Comparison of ENCODE assay signal across 24 cellular contexts in genomic region chrX:68232206-68232605, GRCh38.
DNase-seq lines count a peak whose midpoint lies in the region; ATAC-seq, FAIRE-seq and TF ChIP-seq lines count a peak whose summit lies in the region.
"Had no signal": no experiment of that assay in that cellular context is flagged by ENCODE, and none has a peak within 500 bp of the region (broad histone marks: within the 10 kb centered on the region; RNA-seq: fewer than 3 reads in every experiment).

No MANE protein-coding gene starts in this region.

- intact Hi-C loops in mammary epithelial cell (cut with micrococcal nuclease) (no loop called here), MCF 10A (cut with micrococcal nuclease) (no loop called here)

- H3K4me3 ChIP-seq in mammary epithelial cell (replicated peaks in 1 of 3; ENCODE audit: insufficient read depth in 1 of 3, low read depth in 2 of 3, low read length in 3 of 3) = no peak overlapping the region
- no peak overlapping the region for H3K4me3 ChIP-seq in NT2/D1 (ENCODE audit: insufficient read length, low read depth)
- no peak overlapping the region for H3K4me3 ChIP-seq in bronchial epithelial cell (ENCODE audit: low read depth, low read length)
- no peak overlapping the region for H3K4me3 ChIP-seq in keratinocyte (ENCODE audit: control insufficient read depth in 2 of 3, extremely low read depth in 1 of 3, insufficient read depth in 2 of 3, low read depth in 1 of 3, low read length in 3 of 3)
- H3K4me3 ChIP-seq: A549; BLaER1 treated with 17β-estradiol and CSF1 and Interleukin-3, amounts not matched to agents 10 nM and 100 nM; GM23338 had no signal

- no peak overlapping the region for H3K27ac ChIP-seq in mammary epithelial cell (ENCODE audit: insufficient read depth, low read depth, low read length)
- no peak overlapping the region for H3K27ac ChIP-seq in keratinocyte (ENCODE audit: control insufficient read depth, insufficient read depth, low read length)
- H3K27ac ChIP-seq: 22Rv1; A549; BLaER1 treated with 17β-estradiol and CSF1 and Interleukin-3, amounts not matched to agents 10 nM and 100 nM; HL-60 had no signal

- WGBS in mammary epithelial cell (ENCODE audit: low coverage, missing lambda C conversion rate) = 26% methylated on average over 5 of the region's 5 CpGs

- H2AFZ ChIP-seq in mammary epithelial cell (ENCODE audit: low read depth, low read length) = no peak overlapping the region
- no peak overlapping the region for H2AFZ ChIP-seq in keratinocyte (ENCODE audit: control insufficient read depth, low read length)
- H2AFZ ChIP-seq: GM23338 had no signal

- POLR2A ChIA-PET in MCF 10A (lab: Yijun Ruan, JAX) = no interaction called here
- POLR2A ChIA-PET in activated CD4-positive, alpha-beta memory T cell treated with anti-CD3 and anti-CD28 coated beads, Interleukin-2, amount 10 ng/mL, durations not matched to agents 7 days and 5 days (lab: Charles Lee) = no interaction called here

- no TSS peak for BruUV-seq in mammary epithelial cell (replicated peaks; lab: Mats Ljungman, UMichigan)
- BruUV-seq in MCF 10A (replicated peaks; lab: Mats Ljungman, UMichigan) = no TSS peak

- H3K36me3 ChIP-seq in mammary epithelial cell (ENCODE audit: insufficient read depth, low read length) (no peaks in the 10 kb centered on the region), NT2/D1 (ENCODE audit: insufficient read depth, insufficient read length, low read length) (no peaks in the 10 kb centered on the region), bronchial epithelial cell (ENCODE audit: control insufficient read depth, insufficient read depth, low read length) (no peaks in the 10 kb centered on the region), keratinocyte (ENCODE audit: control insufficient read depth in 2 of 2, extremely low read depth in 1 of 2, insufficient read depth in 2 of 2, low read length in 2 of 2) (no peaks in the 10 kb centered on the region)
- H3K36me3 ChIP-seq: BLaER1 treated with 17β-estradiol and CSF1 and Interleukin-3, amounts not matched to agents 10 nM and 100 nM had no signal

- no peaks in the 10 kb centered on the region for H3K4me1 Mint-ChIP-seq in MCF 10A (ENCODE audit: insufficient read depth, unreplicated experiment)
- no peaks in the 10 kb centered on the region for H3K4me1 Mint-ChIP-seq in activated CD4-positive, alpha-beta memory T cell treated with anti-CD3 and anti-CD28 coated beads, Interleukin-2, amount 10 ng/mL, durations not matched to agents 7 days and 5 days
- H3K4me1 Mint-ChIP-seq: B cell had no signal

- no peaks in the 10 kb centered on the region for H3K36me3 Mint-ChIP-seq in MCF 10A (ENCODE audit: insufficient read depth, unreplicated experiment)
- H3K36me3 Mint-ChIP-seq in activated CD4-positive, alpha-beta memory T cell treated with anti-CD3 and anti-CD28 coated beads, Interleukin-2, amount 10 ng/mL, durations not matched to agents 7 days and 5 days (ENCODE audit: low read depth) = no peaks in the 10 kb centered on the region
- H3K36me3 Mint-ChIP-seq: CD8-positive, alpha-beta T cell had no signal

- TF ChIP-seq CTCF in mammary epithelial cell (conservative IDR thresholded peaks at IDR 0.05 in 1 of 2, IDR thresholded peaks at IDR 0.05 in 1 of 2; ENCODE audit: extremely low read depth in 1 of 2, insufficient read depth in 1 of 2, low read depth in 1 of 2, low read length in 2 of 2) = no peak
- TF ChIP-seq CTCF in MCF 10A (IDR thresholded peaks at IDR 0.05; ENCODE audit: unreplicated experiment) = no peak
- TF ChIP-seq CTCF in bronchial epithelial cell (IDR thresholded peaks at IDR 0.05; ENCODE audit: insufficient read depth, low read length, severe bottlenecking) = no peak
- TF ChIP-seq CTCF in keratinocyte (optimal IDR thresholded peaks at IDR 0.05 in 1 of 3, IDR thresholded peaks at IDR 0.05 in 1 of 3, conservative IDR thresholded peaks at IDR 0.05 in 1 of 3; ENCODE audit: extremely low read depth in 1 of 3, insufficient read depth in 2 of 3, low read length in 3 of 3) = no peak

- peaks cover 34% of the 10 kb centered on the region for H3K27me3 Mint-ChIP-seq in MCF 10A (ENCODE audit: insufficient read depth, unreplicated experiment)
- no peaks in the 10 kb centered on the region for H3K27me3 Mint-ChIP-seq in activated CD4-positive, alpha-beta memory T cell treated with anti-CD3 and anti-CD28 coated beads, Interleukin-2, amount 10 ng/mL, durations not matched to agents 7 days and 5 days
- H3K27me3 Mint-ChIP-seq: B cell had no signal

- H3K9ac ChIP-seq in mammary epithelial cell (ENCODE audit: insufficient read depth, low read length) (no peak overlapping the region), NT2/D1 (ENCODE audit: insufficient read length, low read depth) (peak overlapping the region; percentile 5), keratinocyte (ENCODE audit: control insufficient read depth, extremely low read depth, insufficient read depth, low read length) (no peak overlapping the region)
- H3K9ac ChIP-seq: BLaER1 treated with 17β-estradiol and CSF1 and Interleukin-3, amounts not matched to agents 10 nM and 100 nM had no signal

- H3K9me1 ChIP-seq in keratinocyte (ENCODE audit: control insufficient read depth, extremely low read depth, insufficient read depth, low read length) = no peaks in the 10 kb centered on the region

- FAIRE-seq in bronchial epithelial cell (lab: Jason Lieb, UNC) = peak; percentile 13
- FAIRE-seq in keratinocyte (lab: Jason Lieb, UNC) = peak; percentile 74
- FAIRE-seq: G401.6, GM12891, H54, HTR-8/SVneo had no signal

- H3K4me3 Mint-ChIP-seq in MCF 10A (ENCODE audit: unreplicated experiment) = no peak overlapping the region
- no peak overlapping the region for H3K4me3 Mint-ChIP-seq in activated CD4-positive, alpha-beta memory T cell treated with anti-CD3 and anti-CD28 coated beads, Interleukin-2, amount 10 ng/mL, durations not matched to agents 7 days and 5 days
- H3K4me3 Mint-ChIP-seq: B cell; CD8-positive, alpha-beta T cell; GM23338 had no signal

- no peaks in the 10 kb centered on the region for H3K9me3 Mint-ChIP-seq in MCF 10A (ENCODE audit: unreplicated experiment)
- H3K9me3 Mint-ChIP-seq in activated CD4-positive, alpha-beta memory T cell treated with anti-CD3 and anti-CD28 coated beads, Interleukin-2, amount 10 ng/mL, durations not matched to agents 7 days and 5 days = no peaks in the 10 kb centered on the region
- H3K9me3 Mint-ChIP-seq: CD8-positive, alpha-beta T cell; GM23338 had no signal

- DNase-seq in mammary epithelial cell = peak; percentile 44
- no peak for DNase-seq in MCF 10A (ENCODE audit: unreplicated experiment)
- DNase-seq in NT2/D1 (ENCODE audit: low read depth, low spot score) = no peak
- DNase-seq in bronchial epithelial cell (ENCODE audit: low read depth) = peak; percentile 67
- no peak for DNase-seq in keratinocyte (ENCODE audit: low read depth, low spot score)
- DNase-seq in activated T-cell treated with anti-CD3 and anti-CD28 coated beads, Interleukin-2, amount 50 U/mL, for 48 hours = no peak
- DNase-seq in activated CD4-positive, alpha-beta memory T cell treated with anti-CD3 and anti-CD28 coated beads, Interleukin-2, amount 10 ng/mL, durations not matched to agents 7 days and 5 days = no peak
- DNase-seq: Calu3; CD8-positive, alpha-beta T cell; DND-41; EL; HCEC 1CT; IMR-90 had no signal

- H3K27me3 ChIP-seq in mammary epithelial cell (ENCODE audit: insufficient read depth, low read length) (no peaks in the 10 kb centered on the region), NT2/D1 (ENCODE audit: insufficient read depth, insufficient read length) (no peaks in the 10 kb centered on the region), bronchial epithelial cell (ENCODE audit: control insufficient read depth, insufficient read depth, low read length) (no peaks in the 10 kb centered on the region), keratinocyte (ENCODE audit: control insufficient read depth, extremely low read depth, insufficient read depth, low read length) (no peaks in the 10 kb centered on the region)

- ATAC-seq in GM19455 (IDR thresholded peaks at IDR 0.05; ENCODE audit: unreplicated experiment) = no peak
- ATAC-seq: A549; CD8-positive, alpha-beta T cell; GM23338 had no signal

- dilution Hi-C loops in mammary epithelial cell (cut with HindIII; ENCODE audit: low sequenced_read_pairs) = no loop called here
- dilution Hi-C loops in keratinocyte (cut with MboI; ENCODE audit: extremely low pct_ligation_motif_present, low sequenced_read_pairs) = no loop called here

- no peaks in the 10 kb centered on the region for H3K79me2 ChIP-seq in mammary epithelial cell (ENCODE audit: insufficient read depth, low read length)
- H3K79me2 ChIP-seq in keratinocyte (ENCODE audit: control insufficient read depth, insufficient read depth, low read length) = no peaks in the 10 kb centered on the region

- H3K9me3 ChIP-seq in mammary epithelial cell (replicated peaks; ENCODE audit: insufficient read depth, low read length) (no peaks in the 10 kb centered on the region), NT2/D1 (ENCODE audit: insufficient read depth, low read length) (no peaks in the 10 kb centered on the region), keratinocyte (ENCODE audit: control insufficient read depth, low read depth, low read length) (no peaks in the 10 kb centered on the region)
- H3K9me3 ChIP-seq: A549 had no signal

- in situ Hi-C loops in mammary epithelial cell (cut with MboI; ENCODE audit: low sequenced_read_pairs in 2 of 2) = no loop called here

- H3K4me2 ChIP-seq in mammary epithelial cell (ENCODE audit: insufficient read depth, low read depth, low read length) = peak overlapping the region; percentile 14
- peak overlapping the region; percentile 0 for H3K4me2 ChIP-seq in keratinocyte (ENCODE audit: control insufficient read depth, extremely low read depth, insufficient read depth, low read depth, low read length)
- H3K4me2 ChIP-seq: A549; BLaER1 treated with 17β-estradiol and CSF1 and Interleukin-3, amounts not matched to agents 10 nM and 100 nM; GM23338 had no signal

- H3K27ac Mint-ChIP-seq in MCF 10A (ENCODE audit: low read depth, unreplicated experiment) = no peak overlapping the region
- no peak overlapping the region for H3K27ac Mint-ChIP-seq in activated CD4-positive, alpha-beta memory T cell treated with anti-CD3 and anti-CD28 coated beads, Interleukin-2, amount 10 ng/mL, durations not matched to agents 7 days and 5 days
- H3K27ac Mint-ChIP-seq: B cell; CD8-positive, alpha-beta T cell; GM23338 had no signal

- no peaks in the 10 kb centered on the region for H3K4me1 ChIP-seq in mammary epithelial cell (ENCODE audit: insufficient read depth, low read length)
- no peaks in the 10 kb centered on the region for H3K4me1 ChIP-seq in NT2/D1 (ENCODE audit: insufficient read depth, insufficient read length)
- H3K4me1 ChIP-seq in keratinocyte (ENCODE audit: control insufficient read depth, extremely low read depth, insufficient read depth, low read length) = no peaks in the 10 kb centered on the region
- H3K4me1 ChIP-seq: A549; BLaER1 treated with 17β-estradiol and CSF1 and Interleukin-3, amounts not matched to agents 10 nM and 100 nM had no signal

- CTCF ChIA-PET in mammary epithelial cell (lab: Charles Lee; ENCODE audit: low non-redundant PET) = interaction anchor here (0.6 kb wide), 1 partner anchor 1379 kb away, joined by 7 read pairs; no protein-coding TSS in a partner anchor
- CTCF ChIA-PET in MCF 10A (lab: Yijun Ruan, JAX) = no interaction called here
- CTCF ChIA-PET in activated CD4-positive, alpha-beta memory T cell treated with anti-CD3 and anti-CD28 coated beads, Interleukin-2, amount 10 ng/mL, durations not matched to agents 7 days and 5 days (lab: Charles Lee) = no interaction called here

- H4K20me1 ChIP-seq in mammary epithelial cell (ENCODE audit: insufficient read depth, low read length) (no peaks in the 10 kb centered on the region), keratinocyte (ENCODE audit: control insufficient read depth, extremely low read depth, insufficient read depth, low read length) (no peaks in the 10 kb centered on the region)
- H4K20me1 ChIP-seq: BLaER1 treated with 17β-estradiol and CSF1 and Interleukin-3, amounts not matched to agents 10 nM and 100 nM had no signal

Comparison
In these comparisons a context has a peak if more than half of its experiments do, and no peak if none do; other contexts are left out.
1. DNase-seq: peak in mammary epithelial cell (single experiment) and bronchial epithelial cell (single experiment); none in MCF 10A (single experiment), NT2/D1 (single experiment), keratinocyte (single experiment), activated T-cell treated with anti-CD3 and anti-CD28 coated beads, Interleukin-2, amount 50 U/mL, for 48 hours (0 of 2) and activated CD4-positive, alpha-beta memory T cell treated with anti-CD3 and anti-CD28 coated beads, Interleukin-2, amount 10 ng/mL, durations not matched to agents 7 days and 5 days (single experiment).